ENCODE assay signal across 20 cellular contexts in genomic region chr10:112344261-112344660, GRCh38. TPM values are rescaled to one million over a fixed set of nuclear protein-coding genes. Genes with fewer than 3 reads are reported as not detected.
"Had no signal": no experiment of that assay in that cellular context is flagged by ENCODE, and none has a peak within 500 bp of the region (broad histone marks: within the 10 kb centered on the region; RNA-seq: fewer than 3 reads in every experiment).

No MANE protein-coding gene starts in this region.

- H3K9me3 ChIP-seq: ovary, psoas muscle, sigmoid colon had no signal

- H3K9me3 Mint-ChIP-seq: activated naive CD4-positive, alpha-beta T cell treated with anti-CD3 and anti-CD28 coated beads for 36 hours; activated naive CD8-positive, alpha-beta T cell treated with anti-CD3 and anti-CD28 coated beads, Interleukin-2, amount 50 U/mL, for 24 hours; activated T-cell treated with anti-CD3 and anti-CD28 coated beads, Interleukin-2, amount 50 U/mL, for 4 hours; dendritic cell treated with granulocyte-macrophage colony-stimulating factor and Interleukin-4, amounts not matched to agents 40 ng/mL and 50 ng/mL, for 4 days; neural crest cell; stimulated activated memory B cell treated with anti-CD40 and anti-IgM and Interleukin-4, amounts not matched to agents 10 μg/mL and 1 μg/mL and 100 μg/mL, for 72 hours had no signal

- H3K4me1 ChIP-seq: psoas muscle, sigmoid colon had no signal

- H3K27ac Mint-ChIP-seq: activated naive CD4-positive, alpha-beta T cell treated with anti-CD3 and anti-CD28 coated beads for 36 hours; activated naive CD8-positive, alpha-beta T cell treated with anti-CD3 and anti-CD28 coated beads, Interleukin-2, amount 50 U/mL, for 24 hours; dendritic cell treated with granulocyte-macrophage colony-stimulating factor and Interleukin-4, amounts not matched to agents 40 ng/mL and 50 ng/mL, for 4 days; stimulated activated memory B cell treated with anti-CD40 and anti-IgM and Interleukin-4, amounts not matched to agents 10 μg/mL and 1 μg/mL and 100 μg/mL, for 72 hours; T-helper 17 cell had no signal

- H3K4me3 ChIP-seq: ovary, psoas muscle, sigmoid colon had no signal

- H3K36me3 ChIP-seq: ovary, sigmoid colon had no signal

- ATAC-seq: activated naive CD8-positive, alpha-beta T cell treated with anti-CD3 and anti-CD28 coated beads, Interleukin-2, amount 50 U/mL, for 24 hours; activated T-cell treated with anti-CD3 and anti-CD28 coated beads, Interleukin-2, amount 50 U/mL, for 4 hours; psoas muscle; stimulated activated memory B cell treated with anti-CD40 and anti-IgM and Interleukin-4, amounts not matched to agents 10 μg/mL and 1 μg/mL and 100 μg/mL, for 72 hours; T-helper 17 cell had no signal

- H3K27me3 ChIP-seq: ovary, sigmoid colon had no signal

- H3K27ac ChIP-seq: ovary, psoas muscle, sigmoid colon, VCaP had no signal

- DNase-seq: activated CD4-positive, alpha-beta T cell treated with anti-CD3 and anti-CD28 coated beads, Interleukin-2, amount 50 U/mL, for 1 hour; activated CD4-positive, CD25-positive, alpha-beta regulatory T cell treated with anti-CD3 and anti-CD28 coated beads, Interleukin-2, amount 50 U/mL, for 72 hours; activated CD8-positive, alpha-beta memory T cell treated with anti-CD3 and anti-CD28 coated beads, Interleukin-2, amount 50 U/mL, for 4 hours; activated naive CD4-positive, alpha-beta T cell treated with anti-CD3 and anti-CD28 coated beads for 36 hours; activated naive CD8-positive, alpha-beta T cell treated with anti-CD3 and anti-CD28 coated beads, Interleukin-2, amount 50 U/mL, for 24 hours; activated T-cell treated with anti-CD3 and anti-CD28 coated beads, Interleukin-2, amount 50 U/mL, for 4 hours; anterior cingulate cortex; cerebellar nuclear complex; effector CD8-positive, alpha-beta T cell; mammary epithelial cell; ovary; psoas muscle; sigmoid colon; stimulated activated CD4-positive, alpha-beta T cell treated with anti-CD3 and anti-CD28 coated beads, Interleukin-4, amount 100 ng/mL, for 4 hours; T-helper 17 cell had no signal

- FAIRE-seq: endothelial cell of umbilical vein had no signal

- H3K36me3 Mint-ChIP-seq: stimulated activated memory B cell treated with anti-CD40 and anti-IgM and Interleukin-4, amounts not matched to agents 10 μg/mL and 1 μg/mL and 100 μg/mL, for 72 hours had no signal

RNA-seq across cellular contexts. Expression of gene ACSL5, which starts 29.7 kb away (rescaled TPM):
- total RNA-seq: neural crest cell had no signal
